14 cellular contexts compared by ENCODE assay signal in genomic region chr10:124446830-124447740, GRCh38. TPM values are rescaled to one million over a fixed set of nuclear protein-coding genes. Genes with fewer than 3 reads are reported as not detected.
DNase-seq lines count a peak whose midpoint lies in the region; ATAC-seq and TF ChIP-seq lines count a peak whose summit lies in the region.
"Had no signal": no experiment of that assay in that cellular context is flagged by ENCODE, and none has a peak within 500 bp of the region (broad histone marks: within the 10 kb centered on the region; RNA-seq: fewer than 3 reads in every experiment).

No MANE protein-coding gene starts in this region.

- intact Hi-C loops in breast epithelium (cut with DNase I; ENCODE audit: low total_unique reads): no loop called here
- intact Hi-C loops in MCF 10A (cut with micrococcal nuclease): no loop called here

- H3K9me3 ChIP-seq in breast epithelium (no peaks in the 10 kb centered on the region), thoracic aorta (no peaks in the 10 kb centered on the region)

- POLR2A ChIA-PET in MCF 10A (lab: Yijun Ruan, JAX): no interaction called here

- H3K27me3 Mint-ChIP-seq in MCF 10A (ENCODE audit: insufficient read depth, unreplicated experiment) (peaks cover 23% of the 10 kb centered on the region), endothelial cell (ENCODE audit: unreplicated experiment) (peaks cover 24% of the 10 kb centered on the region), naive B cell (peaks cover 69 to 85% (median 79%) of the 10 kb centered on the region in 3 donors)

- H3K4me1 ChIP-seq in breast epithelium (peaks cover 3% of the 10 kb centered on the region in 2 donors), thoracic aorta (ENCODE audit: control insufficient read depth in 1 of 2, low read depth in 2 of 2) (peaks cover 14 to 33% of the 10 kb centered on the region in 2 donors)

- no peak overlapping the region for H3K4me3 Mint-ChIP-seq in MCF 10A (ENCODE audit: unreplicated experiment)
- peak overlapping the region; percentile 69 for H3K4me3 Mint-ChIP-seq in endothelial cell (ENCODE audit: unreplicated experiment)
- peak overlapping the region in 5 of 8 donors; percentile 51 to 86 (median 73) for H3K4me3 Mint-ChIP-seq in naive B cell

- no peak overlapping the region for H3K27ac ChIP-seq in breast epithelium
- H3K27ac ChIP-seq in thoracic aorta: no peak overlapping the region

- BruUV-seq in MCF 10A (replicated peaks; lab: Mats Ljungman, UMichigan): no TSS peak

- no peaks in the 10 kb centered on the region for H3K36me3 ChIP-seq in breast epithelium
- no peaks in the 10 kb centered on the region for H3K36me3 ChIP-seq in thoracic aorta

- TF ChIP-seq CTCF in breast epithelium (IDR thresholded peaks at IDR 0.05) (no peak), MCF 10A (IDR thresholded peaks at IDR 0.05; ENCODE audit: unreplicated experiment) (no peak), endothelial cell (IDR thresholded peaks at IDR 0.05; ENCODE audit: unreplicated experiment) (no peak), thoracic aorta (IDR thresholded peaks at IDR 0.05) (no peak)

- TF ChIP-seq POLR2A in breast epithelium (IDR thresholded peaks at IDR 0.05): no peak

- DNase-seq in breast epithelium (ENCODE audit: low spot score in 2 of 2): no peak
- DNase-seq in MCF 10A (ENCODE audit: unreplicated experiment): no peak
- DNase-seq in endothelial cell (ENCODE audit: low spot score): no peak
- DNase-seq in naive B cell: no peak
- DNase-seq in thoracic aorta (ENCODE audit: low spot score): no peak
- DNase-seq in stimulated activated CD8-positive, alpha-beta memory T cell treated with anti-CD3 and anti-CD28 coated beads, Interleukin-4, amount 100 ng/mL, for 48 hours: no peak
- DNase-seq: DND-41, MV-4-11, NCI-H446 had no signal

- CTCF ChIA-PET in MCF 10A (lab: Yijun Ruan, JAX): no interaction called here

- peaks cover 5 to 52% of the 10 kb centered on the region in 2 donors for H3K27me3 ChIP-seq in breast epithelium
- peaks cover 7% of the 10 kb centered on the region for H3K27me3 ChIP-seq in thoracic aorta (replicated peaks; ENCODE audit: insufficient read depth)

- H3K36me3 Mint-ChIP-seq in MCF 10A (ENCODE audit: insufficient read depth, unreplicated experiment) (no peaks in the 10 kb centered on the region), endothelial cell (ENCODE audit: low read depth, unreplicated experiment) (no peaks in the 10 kb centered on the region), naive B cell (no peaks in the 10 kb centered on the region)

- ATAC-seq in naive B cell (ENCODE audit: low read depth in 2 of 2) (no peak), thoracic aorta (ENCODE audit: insufficient number of reproducible peaks, low FRiP score, low read depth) (no peak), esophagus mucosa (no peak), GM21717 (IDR thresholded peaks at IDR 0.05; ENCODE audit: unreplicated experiment) (no peak)
- ATAC-seq: Panc1 had no signal

- no peaks in the 10 kb centered on the region for H3K9me3 Mint-ChIP-seq in MCF 10A (ENCODE audit: unreplicated experiment)
- H3K9me3 Mint-ChIP-seq in endothelial cell (ENCODE audit: unreplicated experiment): no peaks in the 10 kb centered on the region
- H3K9me3 Mint-ChIP-seq in naive B cell: no peaks in the 10 kb centered on the region

- H3K27ac Mint-ChIP-seq in MCF 10A (ENCODE audit: low read depth, unreplicated experiment) (no peak overlapping the region), endothelial cell (ENCODE audit: unreplicated experiment) (no peak overlapping the region), naive B cell (peak overlapping the region in 2 of 6 donors; percentile 36 to 49)

- H3K4me1 Mint-ChIP-seq in MCF 10A (ENCODE audit: insufficient read depth, unreplicated experiment) (peaks cover 6% of the 10 kb centered on the region), endothelial cell (ENCODE audit: unreplicated experiment) (peaks cover 26% of the 10 kb centered on the region), naive B cell (peaks cover 26 to 32% (median 27%) of the 10 kb centered on the region in 3 donors)

- H3K4me3 ChIP-seq in breast epithelium (peak overlapping the region in 2 of 3 donors; percentile 37 to 56), thoracic aorta (peak overlapping the region; percentile 55)

RNA-seq across cellular contexts. Expression of gene NKX1-2, which starts 2.8 kb away (rescaled TPM):
- total RNA-seq in breast epithelium: under 1 TPM in 2 of 3 donors, not detected in 1; 0.33 to 0.73 TPM
- total RNA-seq in MCF 10A (2022): 0.10 and 0.35 TPM in 2 replicates
- total RNA-seq in endothelial cell (ENCODE audit: unreplicated experiment): 0.77 TPM
- polyA plus RNA-seq in naive B cell (ENCODE audit: low read depth in 6 of 6): not detected
- total RNA-seq in thoracic aorta: not detected
- total RNA-seq in esophagus mucosa: 0.16 TPM
- total RNA-seq: astrocyte, mesenteric fat pad had no signal

RNA-seq across cellular contexts. Expression of gene LHPP, which starts 14.5 kb away (rescaled TPM):
- total RNA-seq in breast epithelium: 10 to 100 TPM; 13.1 to 19.6 (median 17.0) TPM
- 3.5 and 3.7 TPM in 2 replicates for total RNA-seq in MCF 10A (2022)
- total RNA-seq in endothelial cell (ENCODE audit: unreplicated experiment): 4.2 TPM
- polyA plus RNA-seq in naive B cell (ENCODE audit: low read depth in 6 of 6): 10 to 100 TPM; 30.5 to 89.2 (median 55.6) TPM
- 10 to 100 TPM in 1 of 2 donors, 1 to 10 TPM in 1; 7.2 to 24.1 TPM for total RNA-seq in thoracic aorta
- 23.2 TPM for total RNA-seq in esophagus mucosa

RNA-seq across cellular contexts. Expression of gene OAT, which starts 28.4 kb away (rescaled TPM):
- total RNA-seq in breast epithelium (100 to 1,000 TPM in 2 of 3 donors, 10 to 100 TPM in 1; 93.3 to 160 (median 115) TPM), MCF 10A (2022) (62.2 and 68.1 TPM in 2 replicates), endothelial cell (ENCODE audit: unreplicated experiment) (36.6 TPM), thoracic aorta (10 to 100 TPM; 74.5 to 83.7 TPM), esophagus mucosa (104 TPM)
- 10 to 100 TPM; 44.1 to 93.7 (median 54.1) TPM for polyA plus RNA-seq in naive B cell (ENCODE audit: low read depth in 6 of 6)
